ENCODE assay signal across 16 cellular contexts in genomic region chr3:71262368-71263265, GRCh38.
DNase-seq lines count a peak whose midpoint lies in the region; ATAC-seq, FAIRE-seq and TF ChIP-seq lines count a peak whose summit lies in the region.
"Had no signal": no experiment of that assay in that cellular context is flagged by ENCODE, and none has a peak within 500 bp of the region (broad histone marks: within the 10 kb centered on the region; RNA-seq: fewer than 3 reads in every experiment).

No MANE protein-coding gene starts in this region.

- FAIRE-seq in astrocyte (lab: Jason Lieb, UNC): no peak
- FAIRE-seq: endothelial cell of umbilical vein had no signal

- TF ChIP-seq CTCF in astrocyte (IDR thresholded peaks at IDR 0.05; ENCODE audit: insufficient read depth, low read depth, low read length): no peak

- H4K20me1 ChIP-seq in astrocyte (ENCODE audit: insufficient read depth, low read length): peaks cover 23% of the 10 kb centered on the region

- peak overlapping the region; percentile 43 for H3K4me3 Mint-ChIP-seq in activated naive CD4-positive, alpha-beta T cell treated with anti-CD3 and anti-CD28 coated beads, Interleukin-2, amount 50 U/mL, for 24 hours
- no peak overlapping the region for H3K4me3 Mint-ChIP-seq in astrocyte (ENCODE audit: unreplicated experiment)

- H3K36me3 ChIP-seq in astrocyte (ENCODE audit: insufficient read depth, low read length) (no peaks in the 10 kb centered on the region), muscle layer of duodenum (ENCODE audit: control insufficient read depth in 1 of 2, insufficient read depth in 2 of 2, low read length in 2 of 2) (no peaks in the 10 kb centered on the region)
- H3K36me3 ChIP-seq: heart right ventricle had no signal

- ATAC-seq in GM21515 (IDR thresholded peaks at IDR 0.05; ENCODE audit: unreplicated experiment): no peak

- H3K9ac ChIP-seq in astrocyte (ENCODE audit: low read length): peak overlapping the region; percentile 2

- no peaks in the 10 kb centered on the region for H3K27me3 Mint-ChIP-seq in activated naive CD4-positive, alpha-beta T cell treated with anti-CD3 and anti-CD28 coated beads, Interleukin-2, amount 50 U/mL, for 24 hours
- H3K27me3 Mint-ChIP-seq in astrocyte (ENCODE audit: low read depth, unreplicated experiment): no peaks in the 10 kb centered on the region

- peak overlapping the region; percentile 90 for H3K27ac Mint-ChIP-seq in activated naive CD4-positive, alpha-beta T cell treated with anti-CD3 and anti-CD28 coated beads, Interleukin-2, amount 50 U/mL, for 24 hours
- no peak overlapping the region for H3K27ac Mint-ChIP-seq in astrocyte (ENCODE audit: unreplicated experiment)

- peaks cover 33% of the 10 kb centered on the region for H3K79me2 ChIP-seq in astrocyte (ENCODE audit: insufficient read depth, low read length)

- H3K27ac ChIP-seq in astrocyte (ENCODE audit: low read depth, low read length) (no peak overlapping the region), muscle layer of duodenum (ENCODE audit: low read length) (peak overlapping the region; percentile 19)
- H3K27ac ChIP-seq: heart right ventricle, HL-60, SK-N-MC, spleen had no signal

- peak overlapping the region; percentile 7 for H3K4me2 ChIP-seq in astrocyte (ENCODE audit: low read length)

- H2AFZ ChIP-seq in astrocyte (ENCODE audit: low read depth, low read length): no peak overlapping the region

- H3K9me3 Mint-ChIP-seq in activated naive CD4-positive, alpha-beta T cell treated with anti-CD3 and anti-CD28 coated beads, Interleukin-2, amount 50 U/mL, for 24 hours: no peaks in the 10 kb centered on the region
- H3K9me3 Mint-ChIP-seq in astrocyte (ENCODE audit: unreplicated experiment): peaks cover 2% of the 10 kb centered on the region

- in situ Hi-C loops in G401 (cut with HindIII; ENCODE audit: low sequenced_read_pairs): no loop called here

- H3K9me3 ChIP-seq in astrocyte (ENCODE audit: insufficient read depth, low read depth, low read length) (no peaks in the 10 kb centered on the region), muscle layer of duodenum (ENCODE audit: control insufficient read depth in 1 of 2, low read length in 2 of 2) (no peaks in the 10 kb centered on the region)
- H3K9me3 ChIP-seq: heart right ventricle, spleen had no signal

- peaks cover 82% of the 10 kb centered on the region for H3K4me1 Mint-ChIP-seq in activated naive CD4-positive, alpha-beta T cell treated with anti-CD3 and anti-CD28 coated beads, Interleukin-2, amount 50 U/mL, for 24 hours
- peaks cover 29% of the 10 kb centered on the region for H3K4me1 Mint-ChIP-seq in astrocyte (ENCODE audit: low read depth, unreplicated experiment)

- H3K4me1 ChIP-seq in astrocyte (ENCODE audit: insufficient read depth, low read length) (peaks cover 27% of the 10 kb centered on the region), muscle layer of duodenum (ENCODE audit: control insufficient read depth in 1 of 2, insufficient read depth in 2 of 2, low read length in 2 of 2) (peaks cover 0 to 3% of the 10 kb centered on the region in 2 donors)

- H3K36me3 Mint-ChIP-seq in activated naive CD4-positive, alpha-beta T cell treated with anti-CD3 and anti-CD28 coated beads, Interleukin-2, amount 50 U/mL, for 24 hours: peaks cover 33% of the 10 kb centered on the region
- peaks cover 6% of the 10 kb centered on the region for H3K36me3 Mint-ChIP-seq in astrocyte (ENCODE audit: low read depth, unreplicated experiment)

- H3K27me3 ChIP-seq in astrocyte (ENCODE audit: insufficient read depth, low read length): no peaks in the 10 kb centered on the region
- no peaks in the 10 kb centered on the region for H3K27me3 ChIP-seq in muscle layer of duodenum (ENCODE audit: low read depth, low read length)
- H3K27me3 ChIP-seq: heart right ventricle, spleen had no signal

- DNase-seq in activated naive CD4-positive, alpha-beta T cell treated with Interleukin-2 at 50 U/mL for 16 hours: no peak
- no peak for DNase-seq in astrocyte (ENCODE audit: low read depth)
- DNase-seq in G401 (ENCODE audit: low spot score): no peak
- DNase-seq in SW 1271 (lab: John Stamatoyannopoulos, UW): no peak
- no peak for DNase-seq in HuH-7 (ENCODE audit: low spot score)
- DNase-seq: DMS79, heart right ventricle, nucleus accumbens, spleen had no signal

- H3K4me3 ChIP-seq in astrocyte (ENCODE audit: insufficient read depth, low read depth, low read length): no peak overlapping the region
- peak overlapping the region in 1 of 2 donors; percentile 7 for H3K4me3 ChIP-seq in muscle layer of duodenum (ENCODE audit: low read depth in 1 of 2, low read length in 2 of 2)
- H3K4me3 ChIP-seq: heart right ventricle, lung, SK-N-MC, spleen had no signal
